Comparison of ENCODE assay signal across 10 cellular contexts in the genomic region with DNA sequence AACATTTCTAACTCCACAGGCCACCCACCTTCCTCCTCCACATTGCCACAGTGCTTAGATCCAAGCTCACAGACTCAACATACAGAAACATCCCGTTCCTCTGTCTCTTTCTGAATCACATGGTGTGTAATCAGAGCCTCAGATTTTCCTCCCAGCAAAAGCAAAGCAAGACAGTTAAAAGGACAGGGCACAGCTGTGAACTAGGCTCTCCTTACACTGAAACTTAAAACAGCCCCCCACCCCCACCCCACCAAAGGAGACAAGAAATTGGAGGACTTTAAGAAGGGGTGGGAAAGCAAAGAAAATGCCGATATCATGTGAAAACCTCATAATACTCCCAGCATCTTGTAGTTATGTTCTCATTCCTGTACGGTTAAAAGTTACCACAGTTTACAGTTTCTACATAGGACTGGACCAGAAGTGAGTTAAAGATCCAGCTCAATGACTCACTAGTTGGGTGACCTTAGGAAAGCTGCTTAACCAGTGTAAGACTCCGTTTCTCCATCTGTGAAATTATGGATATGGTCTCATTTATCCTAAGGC. TPM values are rescaled to one million over a fixed set of nuclear protein-coding genes. Genes with fewer than 3 reads are reported as not detected.
DNase-seq lines count a peak whose midpoint lies in the region; TF ChIP-seq lines count a peak whose summit lies in the region.
"Had no signal": no experiment of that assay in that cellular context is flagged by ENCODE, and none has a peak within 500 bp of the region (broad histone marks: within the 10 kb centered on the region; RNA-seq: fewer than 3 reads in every experiment).

No MANE protein-coding gene starts in this region.

- H3K27me3 ChIP-seq in ascending aorta = no peaks in the 10 kb centered on the region
- H3K27me3 ChIP-seq in suprapubic skin = no peaks in the 10 kb centered on the region

- no peak for TF ChIP-seq EP300 in suprapubic skin (IDR thresholded peaks at IDR 0.05)

- intact Hi-C loops in ascending aorta (cut with DNase I) = loop anchor here (5.0 kb wide), 1 partner anchor 454 kb away; the partner anchor contains the start of gene SMIM10L1

- H3K9me3 ChIP-seq in ascending aorta = no peaks in the 10 kb centered on the region
- H3K9me3 ChIP-seq in suprapubic skin = no peaks in the 10 kb centered on the region

- in situ Hi-C loops in GM13977 (cut with MboI; ENCODE audit: low pct_unique_long_range_greater_than_20kb, low sequenced_read_pairs, unreplicated experiment) = no loop called here

- DNase-seq in HS-5 (ENCODE audit: low read depth) (peak; percentile 64), ascending aorta (ENCODE audit: low spot score in 2 of 2) (no peak), iPS-NIHi11 (ENCODE audit: low spot score) (peak; percentile 9), suprapubic skin (ENCODE audit: low spot score in 2 of 2) (no peak), activated gamma-delta T cell (lab: John Stamatoyannopoulos, UW) (no peak), GM13977 (ENCODE audit: low spot score) (no peak), substantia nigra (lab: John Stamatoyannopoulos, UW) (no peak)
- DNase-seq: activated naive CD8-positive, alpha-beta T cell treated with anti-CD3 and anti-CD28 coated beads, Interleukin-2, amount 10 ng/mL, durations not matched to agents 7 days and 5 days had no signal

- H3K36me3 ChIP-seq in ascending aorta (peaks cover 15 to 28% of the 10 kb centered on the region in 2 donors), suprapubic skin (peaks cover 25% of the 10 kb centered on the region)

- H3K27ac ChIP-seq in ascending aorta (peak overlapping the region; percentile 69 to 98), suprapubic skin (peak overlapping the region; percentile 100), substantia nigra (ENCODE audit: low read depth, low read length, poor library complexity, severe bottlenecking) (no peak overlapping the region)
- H3K27ac ChIP-seq: HL-60, SK-N-MC had no signal

- WGBS in suprapubic skin = 16% methylated on average over 4 of the region's 4 CpGs

- H3K4me1 ChIP-seq in ascending aorta (peaks cover 0 to 35% of the 10 kb centered on the region in 2 donors), suprapubic skin (peaks cover 59% of the 10 kb centered on the region)

- H3K4me3 ChIP-seq in ascending aorta (peak overlapping the region in 1 of 2 donors; percentile 11), suprapubic skin (peak overlapping the region; percentile 83)

- TF ChIP-seq CTCF in ascending aorta (IDR thresholded peaks at IDR 0.05) (no peak), suprapubic skin (IDR thresholded peaks at IDR 0.05) (no peak), GM13977 (IDR thresholded peaks at IDR 0.05; ENCODE audit: extremely low read depth, insufficient read depth, missing control alignments) (no peak)

- TF ChIP-seq POLR2A in suprapubic skin (IDR thresholded peaks at IDR 0.05) = no peak

RNA-seq across cellular contexts. Expression of gene YBX3, which starts 4.8 kb away (rescaled TPM):
- total RNA-seq in ascending aorta = 326 TPM
- total RNA-seq in suprapubic skin = 100 to 1,000 TPM; 610 to 832 (median 677) TPM

RNA-seq across cellular contexts. Expression of gene STYK1, which starts 44.5 kb away (rescaled TPM):
- 0.21 TPM for total RNA-seq in ascending aorta
- total RNA-seq in suprapubic skin = 1 to 10 TPM; 1.0 to 2.3 (median 1.2) TPM

Comparison
In these comparisons a context has a peak if more than half of its experiments do, and no peak if none do; other contexts are left out.
1. DNase-seq: peak in HS-5 (single experiment) and iPS-NIHi11 (single experiment); none in ascending aorta (0 of 2), suprapubic skin (0 of 2), activated gamma-delta T cell (single experiment), GM13977 (single experiment) and substantia nigra (0 of 49).